ENCODE assay signal across 25 cellular contexts in genomic region chr9:18184034-18184800, GRCh38.
DNase-seq lines count a peak whose midpoint lies in the region; ATAC-seq, FAIRE-seq and TF ChIP-seq lines count a peak whose summit lies in the region.
"Had no signal": no experiment of that assay in that cellular context is flagged by ENCODE, and none has a peak within 500 bp of the region (broad histone marks: within the 10 kb centered on the region; RNA-seq: fewer than 3 reads in every experiment).

No MANE protein-coding gene starts in this region.

- no peaks in the 10 kb centered on the region for H3K4me1 Mint-ChIP-seq in astrocyte (ENCODE audit: low read depth, unreplicated experiment)
- H3K4me1 Mint-ChIP-seq: central memory CD8-positive, alpha-beta T cell; IgD-negative memory B cell; neural progenitor cell; stimulated activated naive B cell treated with anti-CD40 and anti-IgM and Interleukin-4, amounts not matched to agents 10 μg/mL and 1 μg/mL and 100 μg/mL, for 72 hours had no signal

- H3K36me3 ChIP-seq in astrocyte (ENCODE audit: insufficient read depth, low read length) (no peaks in the 10 kb centered on the region), pancreas (no peaks in the 10 kb centered on the region)
- H3K36me3 ChIP-seq: MG63, neural progenitor cell, thoracic aorta had no signal

- H3K4me3 ChIP-seq in astrocyte (ENCODE audit: insufficient read depth, low read depth, low read length) (no peak overlapping the region), pancreas (no peak overlapping the region)
- H3K4me3 ChIP-seq: MG63, neural progenitor cell, thoracic aorta had no signal

- intact Hi-C loops in pancreas (cut with DNase I), result no loop called here

- H3K27me3 ChIP-seq in astrocyte (ENCODE audit: insufficient read depth, low read length), result no peaks in the 10 kb centered on the region
- H3K27me3 ChIP-seq in pancreas, result no peaks in the 10 kb centered on the region
- H3K27me3 ChIP-seq: neural progenitor cell had no signal

- H3K4me2 ChIP-seq in astrocyte (ENCODE audit: low read length), result no peak overlapping the region
- H3K4me2 ChIP-seq: neural progenitor cell had no signal

- FAIRE-seq in astrocyte (lab: Jason Lieb, UNC), result peak; percentile 34
- peak; percentile 84 for FAIRE-seq in pancreas (lab: Jason Lieb, UNC)
- FAIRE-seq: G401.6 had no signal

- H3K27me3 Mint-ChIP-seq in astrocyte (ENCODE audit: low read depth, unreplicated experiment), result no peaks in the 10 kb centered on the region
- H3K27me3 Mint-ChIP-seq: CD4-positive, alpha-beta T cell; central memory CD8-positive, alpha-beta T cell; IgD-negative memory B cell; stimulated activated naive B cell treated with anti-CD40 and anti-IgM and Interleukin-4, amounts not matched to agents 10 μg/mL and 1 μg/mL and 100 μg/mL, for 72 hours had no signal

- no peaks in the 10 kb centered on the region for H4K20me1 ChIP-seq in astrocyte (ENCODE audit: insufficient read depth, low read length)

- 37 to 42% methylated on average over 7 of the region's 7 CpGs for WGBS in pancreas, 2 donors

- peak in 2 of 4 donors; percentile 28 to 48 for ATAC-seq in pancreas
- ATAC-seq: activated CD4-positive, CD25-positive, alpha-beta regulatory T cell treated with anti-CD3 and anti-CD28 coated beads, Interleukin-2, amount 50 U/mL, for 24 hours; stimulated activated naive B cell treated with anti-CD40 and anti-IgM and Interleukin-4, amounts not matched to agents 10 μg/mL and 1 μg/mL and 100 μg/mL, for 72 hours had no signal

- H3K4me3 Mint-ChIP-seq in astrocyte (ENCODE audit: unreplicated experiment), result no peak overlapping the region
- H3K4me3 Mint-ChIP-seq: CD4-positive, alpha-beta T cell; central memory CD8-positive, alpha-beta T cell; IgD-negative memory B cell; neural progenitor cell; stimulated activated naive B cell treated with anti-CD40 and anti-IgM and Interleukin-4, amounts not matched to agents 10 μg/mL and 1 μg/mL and 100 μg/mL, for 72 hours had no signal

- H3K79me2 ChIP-seq in astrocyte (ENCODE audit: insufficient read depth, low read length), result no peaks in the 10 kb centered on the region

- H3K4me1 ChIP-seq in astrocyte (ENCODE audit: insufficient read depth, low read length) (no peaks in the 10 kb centered on the region), pancreas (peaks cover 0 to under 1% (median 0%) of the 10 kb centered on the region in 3 donors)
- H3K4me1 ChIP-seq: neural progenitor cell had no signal

- peaks cover 2% of the 10 kb centered on the region for H3K9me3 Mint-ChIP-seq in astrocyte (ENCODE audit: unreplicated experiment)
- H3K9me3 Mint-ChIP-seq: central memory CD8-positive, alpha-beta T cell had no signal

- TF ChIP-seq CTCF in astrocyte (IDR thresholded peaks at IDR 0.05; ENCODE audit: insufficient read depth, low read depth, low read length) (no peak), pancreas (IDR thresholded peaks at IDR 0.05) (no peak), GM20000 (IDR thresholded peaks at IDR 0.05; ENCODE audit: extremely low read depth, missing control alignments) (no peak)

- H3K9me3 ChIP-seq in astrocyte (ENCODE audit: insufficient read depth, low read depth, low read length) (no peaks in the 10 kb centered on the region), pancreas (no peaks in the 10 kb centered on the region)
- H3K9me3 ChIP-seq: MG63, thoracic aorta had no signal

- no peak overlapping the region for H3K9ac ChIP-seq in astrocyte (ENCODE audit: low read length)
- H3K9ac ChIP-seq: neural progenitor cell had no signal

- no peaks in the 10 kb centered on the region for H3K36me3 Mint-ChIP-seq in astrocyte (ENCODE audit: low read depth, unreplicated experiment)
- H3K36me3 Mint-ChIP-seq: IgD-negative memory B cell; neural progenitor cell; stimulated activated naive B cell treated with anti-CD40 and anti-IgM and Interleukin-4, amounts not matched to agents 10 μg/mL and 1 μg/mL and 100 μg/mL, for 72 hours had no signal

- no peak overlapping the region for H3K27ac Mint-ChIP-seq in astrocyte (ENCODE audit: unreplicated experiment)
- H3K27ac Mint-ChIP-seq: CD4-positive, alpha-beta T cell; IgD-negative memory B cell; neural progenitor cell; stimulated activated naive B cell treated with anti-CD40 and anti-IgM and Interleukin-4, amounts not matched to agents 10 μg/mL and 1 μg/mL and 100 μg/mL, for 72 hours had no signal

- DNase-seq in HT1080 (ENCODE audit: low read depth) (peak; percentile 6), astrocyte (ENCODE audit: low read depth) (no peak), glomerular visceral epithelial cell (ENCODE audit: extremely low spot score) (peak; percentile 52), pancreas (peak in 1 of 6 donors; percentile 14), NCI-H2171 (lab: John Stamatoyannopoulos, UW) (no peak), GM20000 (ENCODE audit: low spot score) (no peak), NCI-H524 (lab: John Stamatoyannopoulos, UW) (no peak)
- no peak for DNase-seq in stimulated activated naive CD4-positive, alpha-beta T cell treated with Interleukin-2 at 50 U/mL for 16 hours (lab: John Stamatoyannopoulos, UW)
- DNase-seq: activated naive CD4-positive, alpha-beta T cell treated with Interleukin-2 at 50 U/mL for 16 hours; activated T-cell treated with anti-CD3 and anti-CD28 coated beads, Interleukin-2, amount 50 U/mL, for 1 hour; amygdala; CD4-positive, alpha-beta T cell; effector CD8-positive, alpha-beta T cell; H7; MG63; NCI-H1417 treated with DMSO at 0.1 percent for 48 hours; stimulated activated CD4-positive, alpha-beta T cell treated with anti-CD3 and anti-CD28 coated beads, Interleukin-2, amount 100 ng/mL, for 48 hours; stimulated activated naive B cell treated with anti-CD40 and anti-IgM and Interleukin-4, amounts not matched to agents 10 μg/mL and 1 μg/mL and 100 μg/mL, for 72 hours; T1000 had no signal

- H2AFZ ChIP-seq in astrocyte (ENCODE audit: low read depth, low read length), result no peak overlapping the region
- H2AFZ ChIP-seq: neural progenitor cell had no signal

- H3K27ac ChIP-seq in astrocyte (ENCODE audit: low read depth, low read length), result no peak overlapping the region
- no peak overlapping the region for H3K27ac ChIP-seq in pancreas
- H3K27ac ChIP-seq: neural progenitor cell, thoracic aorta had no signal

Comparison
In these comparisons a context has a peak if more than half of its experiments do, and no peak if none do; other contexts are left out.
1. DNase-seq: peak in HT1080 (single experiment) and glomerular visceral epithelial cell (single experiment); none in astrocyte (single experiment), stimulated activated naive CD4-positive, alpha-beta T cell treated with Interleukin-2 at 50 U/mL for 16 hours (single experiment), NCI-H2171 (single experiment), GM20000 (single experiment) and NCI-H524 (0 of 2).